ENCODE assay signal across 9 cellular contexts in genomic region chr3:130539005-130539404, GRCh38. TPM values are rescaled to one million over a fixed set of nuclear protein-coding genes. Genes with fewer than 3 reads are reported as not detected.
DNase-seq lines count a peak whose midpoint lies in the region; ATAC-seq and TF ChIP-seq lines count a peak whose summit lies in the region.
"Had no signal": no experiment of that assay in that cellular context is flagged by ENCODE, and none has a peak within 500 bp of the region (broad histone marks: within the 10 kb centered on the region; RNA-seq: fewer than 3 reads in every experiment).

No MANE protein-coding gene starts in this region.

- no peak for ATAC-seq in activated naive CD8-positive, alpha-beta T cell treated with anti-CD3 and anti-CD28 coated beads, Interleukin-2, amount 50 U/mL, for 24 hours

- DNase-seq in NCI-H1417 (lab: John Stamatoyannopoulos, UW): peak; percentile 41 to 72 (median 46)
- no peak for DNase-seq in NCI-H1417 treated with DMSO at 0.1 percent for 48 hours (lab: John Stamatoyannopoulos, UW)
- no peak for DNase-seq in HFFc6
- DNase-seq in NCI-H524 treated with DMSO at 0.1 percent for 48 hours (lab: John Stamatoyannopoulos, UW): peak; percentile 25
- DNase-seq in activated naive CD8-positive, alpha-beta T cell treated with anti-CD3 and anti-CD28 coated beads, Interleukin-2, amount 50 U/mL, for 24 hours: peak; percentile 33
- DNase-seq in iris pigment epithelial cell (ENCODE audit: low read depth): peak; percentile 30
- peak; percentile 4 to 11 for DNase-seq in stimulated activated CD8-positive, alpha-beta memory T cell treated with anti-CD3 and anti-CD28 coated beads, Interleukin-7, amount 100 ng/mL, for 48 hours (ENCODE audit: extremely low read depth in 1 of 2, low read depth in 1 of 2)
- no peak for DNase-seq in activated gamma-delta T cell (lab: John Stamatoyannopoulos, UW)

- peaks cover 5% of the 10 kb centered on the region for H3K9me3 Mint-ChIP-seq in HFFc6
- H3K9me3 Mint-ChIP-seq in activated naive CD8-positive, alpha-beta T cell treated with anti-CD3 and anti-CD28 coated beads, Interleukin-2, amount 50 U/mL, for 24 hours: no peaks in the 10 kb centered on the region
- H3K9me3 Mint-ChIP-seq: activated naive CD4-positive, alpha-beta T cell treated with anti-CD3 and anti-CD28 coated beads, Interleukin-2, amount 50 U/mL, for 24 hours had no signal

- no peaks in the 10 kb centered on the region for H3K27me3 Mint-ChIP-seq in HFFc6 (ENCODE audit: insufficient read depth)
- H3K27me3 Mint-ChIP-seq in activated naive CD8-positive, alpha-beta T cell treated with anti-CD3 and anti-CD28 coated beads, Interleukin-2, amount 50 U/mL, for 24 hours: peaks cover 3% of the 10 kb centered on the region

- no peaks in the 10 kb centered on the region for H3K36me3 Mint-ChIP-seq in HFFc6 (ENCODE audit: low read depth)
- H3K36me3 Mint-ChIP-seq in activated naive CD8-positive, alpha-beta T cell treated with anti-CD3 and anti-CD28 coated beads, Interleukin-2, amount 50 U/mL, for 24 hours (ENCODE audit: low read depth): no peaks in the 10 kb centered on the region
- H3K36me3 Mint-ChIP-seq: activated naive CD4-positive, alpha-beta T cell treated with anti-CD3 and anti-CD28 coated beads, Interleukin-2, amount 50 U/mL, for 24 hours had no signal

- H3K27ac Mint-ChIP-seq in HFFc6: no peak overlapping the region
- H3K27ac Mint-ChIP-seq in activated naive CD8-positive, alpha-beta T cell treated with anti-CD3 and anti-CD28 coated beads, Interleukin-2, amount 50 U/mL, for 24 hours: no peak overlapping the region
- H3K27ac Mint-ChIP-seq: activated naive CD4-positive, alpha-beta T cell treated with anti-CD3 and anti-CD28 coated beads, Interleukin-2, amount 50 U/mL, for 24 hours had no signal

- TF ChIP-seq CTCF in HFFc6 (IDR thresholded peaks at IDR 0.05): peak; percentile 70

- H3K4me1 Mint-ChIP-seq in HFFc6 (ENCODE audit: low read depth): no peaks in the 10 kb centered on the region
- H3K4me1 Mint-ChIP-seq in activated naive CD8-positive, alpha-beta T cell treated with anti-CD3 and anti-CD28 coated beads, Interleukin-2, amount 50 U/mL, for 24 hours: no peaks in the 10 kb centered on the region
- H3K4me1 Mint-ChIP-seq: activated naive CD4-positive, alpha-beta T cell treated with anti-CD3 and anti-CD28 coated beads, Interleukin-2, amount 50 U/mL, for 24 hours had no signal

- H3K4me3 Mint-ChIP-seq in HFFc6: no peak overlapping the region
- no peak overlapping the region for H3K4me3 Mint-ChIP-seq in activated naive CD8-positive, alpha-beta T cell treated with anti-CD3 and anti-CD28 coated beads, Interleukin-2, amount 50 U/mL, for 24 hours
- H3K4me3 Mint-ChIP-seq: activated naive CD4-positive, alpha-beta T cell treated with anti-CD3 and anti-CD28 coated beads, Interleukin-2, amount 50 U/mL, for 24 hours had no signal

RNA-seq across cellular contexts. Expression of gene COL6A6, which starts 22.0 kb away (rescaled TPM):
- total RNA-seq in HFFc6 (2021; fragmentation: NEBNext Ultra II Directional; extraction: Animal tissue kit (Norgen Biotek cat#: 25700)): under 1 TPM in 2 of 6 experiments, not detected in 4; 0.02 to 0.16 TPM

Comparison
In these comparisons a context has a peak if more than half of its experiments do, and no peak if none do; other contexts are left out.
1. DNase-seq: peak in NCI-H1417 (3 of 3), NCI-H524 treated with DMSO at 0.1 percent for 48 hours (single experiment), activated naive CD8-positive, alpha-beta T cell treated with anti-CD3 and anti-CD28 coated beads, Interleukin-2, amount 50 U/mL, for 24 hours (single experiment), iris pigment epithelial cell (single experiment) and stimulated activated CD8-positive, alpha-beta memory T cell treated with anti-CD3 and anti-CD28 coated beads, Interleukin-7, amount 100 ng/mL, for 48 hours (2 of 2); none in NCI-H1417 treated with DMSO at 0.1 percent for 48 hours (single experiment), HFFc6 (single experiment) and activated gamma-delta T cell (single experiment).